Comparison of ENCODE assay signal across 8 cellular contexts in the genomic region with DNA sequence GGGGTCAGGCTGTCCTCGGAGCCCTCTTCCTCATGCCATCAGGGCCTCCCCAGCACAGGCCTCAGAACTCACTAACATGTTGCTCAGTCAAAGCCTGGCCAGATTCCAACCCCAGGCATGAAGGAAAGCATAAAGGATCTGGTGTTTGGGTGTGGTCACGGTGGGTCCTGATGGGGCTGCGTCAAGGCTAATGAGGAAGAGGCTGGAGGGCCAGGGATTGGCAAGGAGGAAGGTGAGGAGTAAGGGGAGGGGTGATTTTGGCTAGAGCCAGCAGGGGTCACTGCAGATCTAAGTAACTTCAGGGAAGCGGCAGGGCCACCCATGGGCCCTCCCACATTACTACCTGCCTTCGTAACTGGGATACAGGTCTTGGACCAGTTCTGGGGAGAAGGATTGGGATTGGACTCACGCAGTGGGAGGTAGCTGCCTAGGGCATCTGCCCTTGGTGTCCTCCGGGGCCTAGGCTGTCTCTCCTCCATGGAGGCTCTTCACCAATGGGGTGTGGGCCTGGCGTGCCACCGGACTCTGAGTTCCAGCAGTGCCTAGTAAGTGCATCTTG. TPM values are rescaled to one million over a fixed set of nuclear protein-coding genes. Genes with fewer than 3 reads are reported as not detected.
DNase-seq lines count a peak whose midpoint lies in the region; ATAC-seq, FAIRE-seq and TF ChIP-seq lines count a peak whose summit lies in the region.

No MANE protein-coding gene starts in this region.

- H3K36me3 Mint-ChIP-seq in activated T-cell treated with anti-CD3 and anti-CD28 coated beads, Interleukin-2, amount 50 U/mL, for 24 hours (ENCODE audit: low read depth) = no peaks in the 10 kb centered on the region

- DNase-seq in BJ (ENCODE audit: low read depth) (no peak), fibroblast of pulmonary artery (ENCODE audit: low read depth) (peak; percentile 75), pancreas (peak; percentile 71 to 86 (median 78))
- peak; percentile 79 for DNase-seq in activated T-cell treated with anti-CD3 and anti-CD28 coated beads, Interleukin-2, amount 50 U/mL, for 24 hours

- H3K9me3 ChIP-seq in OCI-LY3 (ENCODE audit: insufficient read depth, low read length) (no peaks in the 10 kb centered on the region), pancreas (no peaks in the 10 kb centered on the region)

- peak overlapping the region; percentile 69; the same call in 1 of the 2 replicates for H3K9ac ChIP-seq in OCI-LY3 (ENCODE audit: low read length)

- CTCF ChIA-PET in BJ (lab: Yijun Ruan, JAX) = interaction anchor here (1.0 to 6.1 kb wide), 19 partner anchors 9 to 356 kb away, joined by 3 to 37 read pairs (median 4); a partner anchor contains a TSS

- no peaks in the 10 kb centered on the region for H3K27me3 Mint-ChIP-seq in activated T-cell treated with anti-CD3 and anti-CD28 coated beads, Interleukin-2, amount 50 U/mL, for 24 hours

- H3K36me3 ChIP-seq in BJ (ENCODE audit: control insufficient read depth, insufficient read depth, low read length) = no peaks in the 10 kb centered on the region
- H3K36me3 ChIP-seq in OCI-LY3 (replicated peaks; ENCODE audit: low read depth, low read length) = no peaks in the 10 kb centered on the region
- no peaks in the 10 kb centered on the region for H3K36me3 ChIP-seq in pancreas

- FAIRE-seq in pancreas (lab: Jason Lieb, UNC) = no peak

- TF ChIP-seq CTCF in BJ (IDR thresholded peaks at IDR 0.05; ENCODE audit: insufficient read depth, low read depth, low read length) = peak; percentile 59
- TF ChIP-seq CTCF in OCI-LY3 (IDR thresholded peaks at IDR 0.05; ENCODE audit: low read depth, low read length) = peak; percentile 86
- TF ChIP-seq CTCF in fibroblast of pulmonary artery (IDR thresholded peaks at IDR 0.05; ENCODE audit: low read length, missing control alignments) = peak; percentile 62
- peak; percentile 41 to 55 (median 46) for TF ChIP-seq CTCF in pancreas (IDR thresholded peaks at IDR 0.05)

- H3K27ac ChIP-seq in OCI-LY3 (ENCODE audit: low read length) (peak overlapping the region; percentile 55; the same call in 1 of the 2 replicates), pancreas (no peak overlapping the region)

- WGBS in pancreas, 2 donors = 41 to 42% methylated on average over 9 of the region's 9 CpGs

- POLR2A ChIA-PET in BJ (lab: Charles Lee) = no interaction called here

- peak overlapping the region; percentile 76; the same call in 1 of the 2 replicates for H2AFZ ChIP-seq in OCI-LY3 (ENCODE audit: low read depth, low read length)

- no peaks in the 10 kb centered on the region for H3K9me3 Mint-ChIP-seq in activated T-cell treated with anti-CD3 and anti-CD28 coated beads, Interleukin-2, amount 50 U/mL, for 24 hours

- H3K4me1 Mint-ChIP-seq in activated T-cell treated with anti-CD3 and anti-CD28 coated beads, Interleukin-2, amount 50 U/mL, for 24 hours (ENCODE audit: low read depth) = peaks cover 30% of the 10 kb centered on the region

- peak; percentile 56 for ATAC-seq in GM18907 (IDR thresholded peaks at IDR 0.05; ENCODE audit: unreplicated experiment)
- peak; percentile 46 for ATAC-seq in HG03469 (IDR thresholded peaks at IDR 0.05; ENCODE audit: unreplicated experiment)
- peak; percentile 92 to 96 (median 94) for ATAC-seq in pancreas
- ATAC-seq in HG02970 (IDR thresholded peaks at IDR 0.05; ENCODE audit: low FRiP score, unreplicated experiment) = no peak

- H3K4me2 ChIP-seq in OCI-LY3 (ENCODE audit: low read length) = peak overlapping the region; percentile 88

- intact Hi-C loops in pancreas (cut with DNase I) = loop anchor here in 1 of 3 donors (5.0 kb wide), 1 partner anchor 353 kb away; no protein-coding TSS in a partner anchor

- no peak overlapping the region for H3K27ac Mint-ChIP-seq in activated T-cell treated with anti-CD3 and anti-CD28 coated beads, Interleukin-2, amount 50 U/mL, for 24 hours

- H3K4me3 ChIP-seq in BJ (ENCODE audit: low read depth, low read length) (no peak overlapping the region), OCI-LY3 (ENCODE audit: low read length) (peak overlapping the region; percentile 64), fibroblast of pulmonary artery (replicated peaks; ENCODE audit: low read depth, low read length) (no peak overlapping the region), pancreas (no peak overlapping the region)

- H3K27me3 ChIP-seq in BJ (ENCODE audit: control insufficient read depth, insufficient read depth, low read length) (peaks cover 7% of the 10 kb centered on the region), OCI-LY3 (ENCODE audit: low read depth, low read length) (no peaks in the 10 kb centered on the region), pancreas (no peaks in the 10 kb centered on the region)

- H4K20me1 ChIP-seq in OCI-LY3 (ENCODE audit: insufficient read depth, low read length) = no peaks in the 10 kb centered on the region

- H3K4me1 ChIP-seq in OCI-LY3 (ENCODE audit: low read length) (peaks cover 28% of the 10 kb centered on the region), pancreas (no peaks in the 10 kb centered on the region)

- no peaks in the 10 kb centered on the region for H3K79me2 ChIP-seq in OCI-LY3 (ENCODE audit: low read length)

- no peak overlapping the region for H3K4me3 Mint-ChIP-seq in activated T-cell treated with anti-CD3 and anti-CD28 coated beads, Interleukin-2, amount 50 U/mL, for 24 hours

RNA-seq across cellular contexts. Expression of a gene that starts 36.2 kb away (rescaled TPM):
- polyA plus RNA-seq in BJ (2011; rRNA removed) (57.4 and 75.0 TPM in 2 replicates), pancreas (10 to 100 TPM; 19.2 to 24.6 TPM)
- polyA minus RNA-seq in BJ (2011; rRNA and poly(A)+ RNA removed) = 39.8 and 61.7 TPM in 2 replicates
- 10 to 100 TPM; 10.9 to 18.2 (median 14.3) TPM for total RNA-seq in pancreas

RNA-seq across cellular contexts. Expression of a gene that starts 46.2 kb away (rescaled TPM):
- polyA plus RNA-seq in BJ (2011; rRNA removed) (197 and 357 TPM in 2 replicates), pancreas (100 to 1,000 TPM; 158 to 206 TPM)
- polyA minus RNA-seq in BJ (2011; rRNA and poly(A)+ RNA removed) = 201 and 248 TPM in 2 replicates
- total RNA-seq in pancreas = 100 to 1,000 TPM in 1 of 6 donors, 10 to 100 TPM in 5; 55.2 to 127 (median 90.0) TPM
